Comparison of ENCODE assay signal across 9 cellular contexts in the genomic region with DNA sequence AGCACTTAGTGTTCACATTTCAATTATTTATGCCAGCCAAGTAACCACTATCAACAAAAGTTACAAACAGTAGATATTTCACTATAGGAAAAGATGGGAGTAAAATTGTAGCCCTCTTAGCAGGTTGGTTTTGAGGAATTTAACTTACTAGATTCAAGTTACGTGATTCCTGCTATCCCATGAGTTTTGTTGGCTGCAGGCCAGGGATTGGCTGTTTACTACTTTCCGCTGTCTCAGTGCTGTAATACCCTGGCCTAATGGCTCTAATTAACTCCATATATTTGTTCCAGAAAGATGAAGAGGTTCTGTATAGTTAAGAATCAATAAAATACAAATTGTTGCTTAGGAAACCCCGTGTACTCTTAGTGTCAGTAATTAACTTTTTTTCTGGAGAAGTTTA. TPM values are rescaled to one million over a fixed set of nuclear protein-coding genes. Genes with fewer than 3 reads are reported as not detected.
DNase-seq lines count a peak whose midpoint lies in the region; ATAC-seq and TF ChIP-seq lines count a peak whose summit lies in the region.
"Had no signal": no experiment of that assay in that cellular context is flagged by ENCODE, and none has a peak within 500 bp of the region (broad histone marks: within the 10 kb centered on the region; RNA-seq: fewer than 3 reads in every experiment).

No MANE protein-coding gene starts in this region.

- H3K4me1 Mint-ChIP-seq in HFFc6 (ENCODE audit: low read depth) = peaks cover 6% of the 10 kb centered on the region; the same call in 1 of the 2 replicates

- H3K27me3 Mint-ChIP-seq in HFFc6 (ENCODE audit: insufficient read depth) = no peaks in the 10 kb centered on the region
- H3K27me3 Mint-ChIP-seq: activated CD4-positive, alpha-beta T cell treated with anti-CD3 and anti-CD28 coated beads, Interleukin-2, amount 10 ng/mL, durations not matched to agents 7 days and 5 days had no signal

- no peak for ATAC-seq in gastrocnemius medialis

- no peaks in the 10 kb centered on the region for H3K36me3 ChIP-seq in gastrocnemius medialis

- no peak for TF ChIP-seq CTCF in HFFc6 (IDR thresholded peaks at IDR 0.05)
- no peak for TF ChIP-seq CTCF in foreskin fibroblast (IDR thresholded peaks at IDR 0.05; ENCODE audit: low read depth, low read length)
- no peak for TF ChIP-seq CTCF in gastrocnemius medialis (IDR thresholded peaks at IDR 0.05 in 4 of 5, conservative IDR thresholded peaks at IDR 0.05 in 1 of 5)
- no peak for TF ChIP-seq CTCF in GM13976 (IDR thresholded peaks at IDR 0.05; ENCODE audit: borderline replicate concordance, control extremely low read depth, extremely low read depth, insufficient read depth, missing control alignments)

- intact Hi-C loops in gastrocnemius medialis (cut with DNase I; ENCODE audit: low total_unique reads) = no loop called here

- no peaks in the 10 kb centered on the region for H3K9me3 ChIP-seq in gastrocnemius medialis

- no peak overlapping the region for H3K4me3 Mint-ChIP-seq in HFFc6
- H3K4me3 Mint-ChIP-seq: activated CD4-positive, alpha-beta T cell treated with anti-CD3 and anti-CD28 coated beads, Interleukin-2, amount 10 ng/mL, durations not matched to agents 7 days and 5 days; neural crest cell had no signal

- in situ Hi-C loops in gastrocnemius medialis (cut with MboI; ENCODE audit: low sequenced_read_pairs in 4 of 4) (loop anchor here in 1 of 4 donors (25.0 kb wide), 1 partner anchor 101 kb away; the partner anchor contains the start of gene GSPT2), GM13976 (cut with MboI; ENCODE audit: low sequenced_read_pairs, unreplicated experiment) (no loop called here)

- DNase-seq in HFFc6 = peak; percentile 0
- peak; percentile 61 to 83 for DNase-seq in foreskin fibroblast
- DNase-seq in gastrocnemius medialis = peak; percentile 3 to 8
- DNase-seq in GM13976 (ENCODE audit: low spot score) = no peak
- DNase-seq in occipital lobe (lab: John Stamatoyannopoulos, UW) = no peak
- DNase-seq in COLO668 (lab: John Stamatoyannopoulos, UW; ENCODE audit: unreplicated experiment) = no peak
- DNase-seq: activated CD4-positive, alpha-beta T cell treated with anti-CD3 and anti-CD28 coated beads, Interleukin-2, amount 10 ng/mL, durations not matched to agents 7 days and 5 days had no signal

- no peak overlapping the region for H3K27ac Mint-ChIP-seq in HFFc6
- H3K27ac Mint-ChIP-seq: activated CD4-positive, alpha-beta T cell treated with anti-CD3 and anti-CD28 coated beads, Interleukin-2, amount 10 ng/mL, durations not matched to agents 7 days and 5 days had no signal

- no peaks in the 10 kb centered on the region for H3K27me3 ChIP-seq in gastrocnemius medialis

- no peaks in the 10 kb centered on the region for H3K9me3 Mint-ChIP-seq in HFFc6
- H3K9me3 Mint-ChIP-seq: activated CD4-positive, alpha-beta T cell treated with anti-CD3 and anti-CD28 coated beads, Interleukin-2, amount 10 ng/mL, durations not matched to agents 7 days and 5 days; neural crest cell had no signal

- H3K36me3 Mint-ChIP-seq in HFFc6 (ENCODE audit: low read depth) = no peaks in the 10 kb centered on the region

- H3K4me1 ChIP-seq in gastrocnemius medialis = no peaks in the 10 kb centered on the region

- no peak overlapping the region for H3K27ac ChIP-seq in gastrocnemius medialis

- TF ChIP-seq POLR2A in gastrocnemius medialis (IDR thresholded peaks at IDR 0.05) = no peak

- no peak overlapping the region for H3K4me3 ChIP-seq in foreskin fibroblast (ENCODE audit: low read depth in 1 of 2, low read length in 2 of 2)
- no peak overlapping the region for H3K4me3 ChIP-seq in gastrocnemius medialis

TF ChIP-seq in PFSK-1, 5 proteins besides CTCF, POLR2A, EP300 and RAD21:
- TF ChIP-seq POLR2AphosphoS5 (IDR thresholded peaks at IDR 0.05; ENCODE audit: low read depth, low read length) (no peak), SIN3A (IDR thresholded peaks at IDR 0.05; ENCODE audit: borderline replicate concordance, insufficient read depth, low read length) (no peak), FOXP2 (optimal IDR thresholded peaks at IDR 0.05; ENCODE audit: borderline replicate concordance, extremely low read depth, extremely low read length, insufficient read depth) (peak; percentile 27)

RNA-seq across cellular contexts. Expression of gene MAGED1, which starts 55.5 kb away (rescaled TPM):
- 100 to 1,000 TPM; 410 to 601 (median 513) TPM for total RNA-seq in HFFc6 (2021; fragmentation: NEBNext Ultra II Directional; extraction: Animal tissue kit (Norgen Biotek cat#: 25700))
- 81.3 TPM for polyA plus RNA-seq in PFSK-1 (2012; ENCODE audit: insufficient read length, low read depth)
- 10 to 100 TPM; 16.1 to 25.4 (median 20.2) TPM for total RNA-seq in gastrocnemius medialis
- 82.7 TPM for total RNA-seq in occipital lobe

Comparison
In these comparisons a context has a peak if more than half of its experiments do, and no peak if none do; other contexts are left out.
1. DNase-seq: peak in HFFc6 (single experiment), foreskin fibroblast (2 of 2) and gastrocnemius medialis (2 of 2); none in GM13976 (single experiment), occipital lobe (single experiment) and COLO668 (single experiment).